Comparison of ENCODE assay signal across 9 cellular contexts in the genomic region with DNA sequence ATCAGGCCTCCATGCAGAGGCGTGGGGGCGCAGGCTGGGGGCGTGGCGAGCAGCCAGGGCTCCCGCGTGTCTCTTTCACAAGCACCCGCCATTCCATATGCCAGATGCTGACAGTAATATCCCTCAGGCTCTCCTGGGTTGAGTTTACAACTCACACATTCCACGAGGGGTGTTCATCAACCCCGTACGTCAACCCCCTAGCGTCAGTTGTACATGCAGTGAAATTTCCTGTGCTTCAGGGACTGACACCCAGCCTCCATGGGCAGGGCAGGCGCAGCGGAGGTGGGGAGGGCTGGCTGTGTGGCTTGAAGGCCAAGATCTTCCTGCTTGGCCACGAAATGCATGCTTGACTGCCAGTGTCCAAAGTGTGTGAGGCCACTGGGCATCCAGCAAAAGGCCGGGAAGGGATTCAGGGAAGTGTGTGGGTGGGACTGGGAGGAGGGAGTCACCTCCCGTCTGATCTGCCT. TPM values are rescaled to one million over a fixed set of nuclear protein-coding genes. Genes with fewer than 3 reads are reported as not detected.
DNase-seq lines count a peak whose midpoint lies in the region; TF ChIP-seq lines count a peak whose summit lies in the region.
"Had no signal": no experiment of that assay in that cellular context is flagged by ENCODE, and none has a peak within 500 bp of the region (broad histone marks: within the 10 kb centered on the region; RNA-seq: fewer than 3 reads in every experiment).

No MANE protein-coding gene starts in this region.

- no peak; the same call in none of the 2 replicates for TF ChIP-seq CTCF in AG09319 (IDR thresholded peaks at IDR 0.05; ENCODE audit: low read depth, low read length)
- TF ChIP-seq CTCF in fibroblast of pulmonary artery (IDR thresholded peaks at IDR 0.05; ENCODE audit: low read length, missing control alignments) = no peak

- DNase-seq in AG09319 (ENCODE audit: extremely low read depth, low read depth) (peak; percentile 90), NCI-H226 (peak; percentile 95), fibroblast of pulmonary artery (ENCODE audit: low read depth) (peak; percentile 67), renal cortical epithelial cell (ENCODE audit: low read depth) (peak; percentile 29), SK-N-DZ (ENCODE audit: low spot score) (no peak), COLO668 (lab: John Stamatoyannopoulos, UW; ENCODE audit: unreplicated experiment) (no peak), Kasumi-1 (lab: John Stamatoyannopoulos, UW) (no peak)
- no peak for DNase-seq in stimulated activated CD8-positive, alpha-beta memory T cell treated with anti-CD3 and anti-CD28 coated beads, Interleukin-4, amount 100 ng/mL, for 48 hours
- DNase-seq: activated T-cell treated with anti-CD3 and anti-CD28 coated beads for 4 hours had no signal

- H3K4me3 ChIP-seq in fibroblast of pulmonary artery (replicated peaks; ENCODE audit: low read depth, low read length) = no peak overlapping the region

RNA-seq across cellular contexts. Expression of gene CLIC6, which starts 33.6 kb away (rescaled TPM):
- 0.50 and 2.3 TPM in 2 replicates for total RNA-seq in renal cortical epithelial cell
- polyA plus RNA-seq in SK-N-DZ (2014; cell fraction: cytosol; rRNA removed) = not detected in 2 replicates
- polyA plus RNA-seq in SK-N-DZ (2014; cell fraction: nucleus; rRNA removed) = not detected in 2 replicates

Comparison
In these comparisons a context has a peak if more than half of its experiments do, and no peak if none do; other contexts are left out.
1. DNase-seq: peak in AG09319 (single experiment), NCI-H226 (single experiment), fibroblast of pulmonary artery (single experiment) and renal cortical epithelial cell (single experiment); none in stimulated activated CD8-positive, alpha-beta memory T cell treated with anti-CD3 and anti-CD28 coated beads, Interleukin-4, amount 100 ng/mL, for 48 hours (single experiment), SK-N-DZ (single experiment), COLO668 (single experiment) and Kasumi-1 (0 of 2).